In the genomic region with DNA sequence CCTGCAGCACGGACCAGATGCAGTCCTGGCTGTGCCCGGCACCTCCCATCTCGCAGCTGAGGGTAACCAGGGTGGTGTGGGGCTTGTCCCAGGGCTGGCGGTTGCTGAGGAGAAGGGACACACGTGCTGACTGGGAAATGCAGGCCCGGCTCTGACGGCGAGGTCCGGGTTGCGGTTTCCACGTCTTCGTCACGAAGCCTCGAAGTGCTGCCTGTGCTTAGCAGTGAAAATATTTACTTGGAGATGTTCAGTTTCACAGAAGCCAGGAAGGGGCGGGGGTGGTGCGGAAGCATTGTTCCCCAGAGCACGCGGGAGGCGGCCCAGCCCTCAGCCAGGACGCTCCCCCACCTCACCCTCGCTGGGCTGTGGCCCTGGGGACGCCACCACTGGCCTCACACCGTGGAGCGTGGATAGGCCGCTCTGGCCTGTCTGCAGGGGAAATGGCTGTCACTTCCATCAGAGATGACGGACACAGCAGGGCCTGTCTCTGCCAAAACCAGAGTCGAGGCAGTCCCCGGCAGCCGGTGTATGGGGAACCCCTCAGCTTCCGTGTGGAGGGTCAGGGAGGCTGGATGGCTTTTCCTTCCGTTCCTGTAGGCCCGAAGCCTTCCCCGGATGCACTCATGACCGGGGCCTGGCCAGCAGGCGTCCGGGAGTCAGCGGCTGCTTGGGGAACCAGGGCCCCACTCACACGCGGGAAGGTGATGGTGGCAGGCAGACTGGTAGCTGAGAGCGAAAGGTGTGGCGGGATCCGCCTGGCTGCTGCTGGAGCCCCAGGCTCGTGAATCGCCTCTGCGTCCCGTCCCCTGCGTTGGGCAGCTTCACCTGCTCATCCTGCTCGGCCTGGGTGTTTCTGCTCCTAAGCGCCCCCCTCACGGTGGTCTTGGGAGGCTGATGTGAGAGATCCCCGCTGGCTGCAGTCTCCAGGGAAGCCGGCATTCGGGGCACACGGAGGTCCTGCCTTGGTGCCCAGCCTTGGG, we compare ENCODE assay signal across 8 cellular contexts. TPM values are rescaled to one million over a fixed set of nuclear protein-coding genes. Genes with fewer than 3 reads are reported as not detected.
A peak's percentile ranks its signal among the peaks of the same experiment; 100 is the strongest.
DNase-seq lines count a peak whose midpoint lies in the region; FAIRE-seq and TF ChIP-seq lines count a peak whose summit lies in the region.

No MANE protein-coding gene starts in this region.

- peaks cover 83% of the 10 kb centered on the region for H3K4me1 ChIP-seq in BLaER1
- peaks cover 0 to 4% of the 10 kb centered on the region in 2 donors for H3K4me1 ChIP-seq in small intestine (ENCODE audit: control insufficient read depth in 2 of 2, insufficient read depth in 1 of 2, low read depth in 1 of 2, low read length in 1 of 2)
- H3K4me1 ChIP-seq in SK-N-SH (ENCODE audit: control insufficient read depth in 1 of 2, insufficient read depth in 2 of 2, low read depth in 1 of 2, low read length in 1 of 2): 0 out of 4 replicates have a peak, but pooled peaks cover 0 to 8% of the 10 kb centered on the region in 2 experiments

- no peak for TF ChIP-seq RAD21 in SK-N-SH (IDR thresholded peaks at IDR 0.05; ENCODE audit: low read length)

- H2AFZ ChIP-seq in SK-N-SH (ENCODE audit: low read depth): no peak overlapping the region

- POLR2A ChIA-PET in SK-N-SH (lab: Yijun Ruan, JAX): no interaction called here

- H3K9ac ChIP-seq in BLaER1 (peak overlapping the region; percentile 53; the same call in 1 of the 2 replicates), SK-N-SH (no peak overlapping the region)

- H3K79me2 ChIP-seq in SK-N-SH (ENCODE audit: insufficient read depth): peaks cover 20% of the 10 kb centered on the region

- H3F3A ChIP-seq in SK-N-SH (replicated peaks; ENCODE audit: insufficient read depth): no peaks in the 10 kb centered on the region

- whole genome bisulfite sequencing in small intestine, 3 donors: 68 to 86% (median 77%) methylated on average over 52 to 54 of the region's 54 CpGs
- WGBS in SK-N-SH (ENCODE audit: low lambda C conversion rate): 94% methylated on average over 35 of the region's 54 CpGs

- H3K9me3 ChIP-seq in BLaER1 (peaks cover 7% of the 10 kb centered on the region), small intestine (ENCODE audit: control insufficient read depth, low read depth) (no peaks in the 10 kb centered on the region), SK-N-SH (no peaks in the 10 kb centered on the region)

- no peaks in the 10 kb centered on the region for H3K36me3 ChIP-seq in BLaER1
- H3K36me3 ChIP-seq in small intestine (ENCODE audit: control insufficient read depth in 2 of 2, insufficient read depth in 2 of 2, low read length in 2 of 2): no peaks in the 10 kb centered on the region
- no peaks in the 10 kb centered on the region for H3K36me3 ChIP-seq in SK-N-SH (replicated peaks in 1 of 2; ENCODE audit: control insufficient read depth in 1 of 2, insufficient read depth in 2 of 2, low read length in 1 of 2)

- CTCF ChIA-PET in SK-N-SH (lab: Yijun Ruan, JAX): interaction anchor here (1.1 to 5.2 kb wide), 3 partner anchors 10 to 165 kb away, joined by 3 to 28 read pairs (median 4); no protein-coding TSS in a partner anchor

- peak; percentile 42 for DNase-seq in activated T-cell treated with anti-CD3 and anti-CD28 coated beads for 1 hour (ENCODE audit: low read depth)
- DNase-seq in fibroblast of mammary gland (ENCODE audit: low read depth): peak; percentile 65
- DNase-seq in small intestine: no peak
- no peak for DNase-seq in SK-N-SH
- DNase-seq in GM13977 (ENCODE audit: low spot score): no peak
- no peak for DNase-seq in superior temporal gyrus (ENCODE audit: extremely low spot score)
- DNase-seq in NCI-H2107 treated with DMSO at 0.1 percent for 48 hours (lab: John Stamatoyannopoulos, UW; ENCODE audit: unreplicated experiment): no peak

- TF ChIP-seq CTCF in fibroblast of mammary gland (conservative IDR thresholded peaks at IDR 0.05; ENCODE audit: control insufficient read depth, insufficient read depth, low read depth, low read length) (no peak), SK-N-SH (IDR thresholded peaks at IDR 0.05) (no peak), GM13977 (IDR thresholded peaks at IDR 0.05; ENCODE audit: extremely low read depth, insufficient read depth, missing control alignments) (no peak)

- H3K4me3 ChIP-seq in BLaER1 (no peak overlapping the region), fibroblast of mammary gland (ENCODE audit: control insufficient read depth, low read depth, low read length) (no peak overlapping the region), small intestine (ENCODE audit: low read depth in 1 of 2, low read length in 2 of 2) (no peak overlapping the region), SK-N-SH (ENCODE audit: low read depth in 2 of 2, low read length in 1 of 2) (no peak overlapping the region)

- in situ Hi-C loops in GM13977 (cut with MboI; ENCODE audit: low pct_unique_long_range_greater_than_20kb, low sequenced_read_pairs, unreplicated experiment): no loop called here

- peaks cover 8% of the 10 kb centered on the region; the same call in 1 of the 2 replicates for H3K27me3 ChIP-seq in BLaER1
- H3K27me3 ChIP-seq in small intestine (ENCODE audit: control insufficient read depth in 2 of 2, insufficient read depth in 2 of 2, low read length in 2 of 2): no peaks in the 10 kb centered on the region
- H3K27me3 ChIP-seq in SK-N-SH (ENCODE audit: insufficient read depth): no peaks in the 10 kb centered on the region

- H3K27ac ChIP-seq in BLaER1 (peak overlapping the region; percentile 82), small intestine (ENCODE audit: low read depth in 1 of 2, low read length in 1 of 2) (peak overlapping the region; percentile 41 to 96), SK-N-SH (ENCODE audit: low read depth in 2 of 2, low read length in 1 of 2) (no peak overlapping the region)

- peak overlapping the region; percentile 87 for H3K4me2 ChIP-seq in BLaER1
- H3K4me2 ChIP-seq in SK-N-SH: no peak overlapping the region

- no peaks in the 10 kb centered on the region for H3K9me2 ChIP-seq in SK-N-SH

- no peak for TF ChIP-seq EP300 in SK-N-SH (IDR thresholded peaks at IDR 0.05; ENCODE audit: borderline replicate concordance in 1 of 2, low read depth in 1 of 2, low read length in 1 of 2)

- no peak for FAIRE-seq in small intestine (lab: Jason Lieb, UNC)

- H4K20me1 ChIP-seq in BLaER1 (no peaks in the 10 kb centered on the region), SK-N-SH (ENCODE audit: insufficient read depth) (no peaks in the 10 kb centered on the region)

TF ChIP-seq in SK-N-SH, 30 proteins besides CTCF, POLR2A, EP300 and RAD21:
- TF ChIP-seq TCF12 (IDR thresholded peaks at IDR 0.05): no peak
- no peak for TF ChIP-seq GABPA (IDR thresholded peaks at IDR 0.05; ENCODE audit: low read depth)
- no peak for TF ChIP-seq TAF1 (IDR thresholded peaks at IDR 0.05; ENCODE audit: borderline replicate concordance, low read depth, low read length)
- TF ChIP-seq, protein P1, sequence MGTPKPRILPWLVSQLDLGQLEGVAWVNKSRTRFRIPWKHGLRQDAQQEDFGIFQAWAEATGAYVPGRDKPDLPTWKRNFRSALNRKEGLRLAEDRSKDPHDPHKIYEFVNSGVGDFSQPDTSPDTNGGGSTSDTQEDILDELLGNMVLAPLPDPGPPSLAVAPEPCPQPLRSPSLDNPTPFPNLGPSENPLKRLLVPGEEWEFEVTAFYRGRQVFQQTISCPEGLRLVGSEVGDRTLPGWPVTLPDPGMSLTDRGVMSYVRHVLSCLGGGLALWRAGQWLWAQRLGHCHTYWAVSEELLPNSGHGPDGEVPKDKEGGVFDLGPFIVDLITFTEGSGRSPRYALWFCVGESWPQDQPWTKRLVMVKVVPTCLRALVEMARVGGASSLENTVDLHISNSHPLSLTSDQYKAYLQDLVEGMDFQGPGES (IDR thresholded peaks at IDR 0.05; ENCODE audit: low read depth, low read length): no peak
- TF ChIP-seq FOXM1 (IDR thresholded peaks at IDR 0.05; ENCODE audit: low read depth): no peak
- TF ChIP-seq, protein P2, sequence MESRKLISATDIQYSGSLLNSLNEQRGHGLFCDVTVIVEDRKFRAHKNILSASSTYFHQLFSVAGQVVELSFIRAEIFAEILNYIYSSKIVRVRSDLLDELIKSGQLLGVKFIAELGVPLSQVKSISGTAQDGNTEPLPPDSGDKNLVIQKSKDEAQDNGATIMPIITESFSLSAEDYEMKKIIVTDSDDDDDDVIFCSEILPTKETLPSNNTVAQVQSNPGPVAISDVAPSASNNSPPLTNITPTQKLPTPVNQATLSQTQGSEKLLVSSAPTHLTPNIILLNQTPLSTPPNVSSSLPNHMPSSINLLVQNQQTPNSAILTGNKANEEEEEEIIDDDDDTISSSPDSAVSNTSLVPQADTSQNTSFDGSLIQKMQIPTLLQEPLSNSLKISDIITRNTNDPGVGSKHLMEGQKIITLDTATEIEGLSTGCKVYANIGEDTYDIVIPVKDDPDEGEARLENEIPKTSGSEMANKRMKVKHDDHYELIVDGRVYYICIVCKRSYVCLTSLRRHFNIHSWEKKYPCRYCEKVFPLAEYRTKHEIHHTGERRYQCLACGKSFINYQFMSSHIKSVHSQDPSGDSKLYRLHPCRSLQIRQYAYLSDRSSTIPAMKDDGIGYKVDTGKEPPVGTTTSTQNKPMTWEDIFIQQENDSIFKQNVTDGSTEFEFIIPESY (IDR thresholded peaks at IDR 0.05; ENCODE audit: borderline replicate concordance, low read depth): no peak
- TF ChIP-seq MXI1 (IDR thresholded peaks at IDR 0.05; ENCODE audit: low read depth, low read length): no peak

RNA-seq across cellular contexts. Expression of a gene that starts 14.7 kb away (rescaled TPM):
- polyA plus RNA-seq in small intestine: 10 to 100 TPM; 13.5 to 34.4 (median 20.0) TPM
- polyA plus RNA-seq in SK-N-SH (2012; rRNA removed): 45.5 and 53.3 TPM in 2 replicates
- 27.6 and 33.4 TPM in 2 replicates for polyA plus RNA-seq in SK-N-SH (2012; cell fraction: cytosol; rRNA removed)
- 208 and 214 TPM in 2 replicates for polyA plus RNA-seq in SK-N-SH (2012; cell fraction: nucleus; rRNA removed)

Comparison
In these comparisons a context has a peak if more than half of its experiments do, and no peak if none do; other contexts are left out.
1. H3K27ac ChIP-seq: peak in BLaER1 (single experiment) and small intestine (2 of 2); none in SK-N-SH (0 of 2).
2. DNase-seq: peak in activated T-cell treated with anti-CD3 and anti-CD28 coated beads for 1 hour (single experiment) and fibroblast of mammary gland (single experiment); none in small intestine (single experiment), SK-N-SH (single experiment), GM13977 (single experiment), superior temporal gyrus (single experiment) and NCI-H2107 treated with DMSO at 0.1 percent for 48 hours (single experiment).